ENCODE assay signal across 1 cellular context in the genomic region with DNA sequence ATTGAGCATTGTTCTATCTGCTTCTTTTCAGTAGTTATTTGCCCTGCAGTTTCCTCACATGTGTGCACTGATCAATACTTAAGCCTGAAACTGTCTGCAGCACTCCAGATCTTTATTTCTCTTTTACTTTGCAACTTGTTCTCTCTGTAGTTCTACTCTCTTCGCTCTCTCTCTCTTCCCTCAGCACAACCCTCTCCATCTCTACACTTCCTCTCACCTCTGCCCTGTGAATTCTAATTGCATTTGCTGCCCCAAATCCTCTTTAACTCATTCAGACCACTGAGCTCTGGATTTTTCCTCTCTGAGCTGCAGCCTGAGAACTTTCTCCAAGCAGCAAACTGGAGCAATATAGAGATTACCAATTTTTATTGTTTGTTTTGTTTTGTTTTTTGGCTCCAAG.
TF ChIP-seq lines count a peak whose summit lies in the region.

No MANE protein-coding gene starts in this region.

TF ChIP-seq in GM23338, 12 proteins besides CTCF, POLR2A, EP300 and RAD21 (continued from another document):
- TF ChIP-seq, protein P1, sequence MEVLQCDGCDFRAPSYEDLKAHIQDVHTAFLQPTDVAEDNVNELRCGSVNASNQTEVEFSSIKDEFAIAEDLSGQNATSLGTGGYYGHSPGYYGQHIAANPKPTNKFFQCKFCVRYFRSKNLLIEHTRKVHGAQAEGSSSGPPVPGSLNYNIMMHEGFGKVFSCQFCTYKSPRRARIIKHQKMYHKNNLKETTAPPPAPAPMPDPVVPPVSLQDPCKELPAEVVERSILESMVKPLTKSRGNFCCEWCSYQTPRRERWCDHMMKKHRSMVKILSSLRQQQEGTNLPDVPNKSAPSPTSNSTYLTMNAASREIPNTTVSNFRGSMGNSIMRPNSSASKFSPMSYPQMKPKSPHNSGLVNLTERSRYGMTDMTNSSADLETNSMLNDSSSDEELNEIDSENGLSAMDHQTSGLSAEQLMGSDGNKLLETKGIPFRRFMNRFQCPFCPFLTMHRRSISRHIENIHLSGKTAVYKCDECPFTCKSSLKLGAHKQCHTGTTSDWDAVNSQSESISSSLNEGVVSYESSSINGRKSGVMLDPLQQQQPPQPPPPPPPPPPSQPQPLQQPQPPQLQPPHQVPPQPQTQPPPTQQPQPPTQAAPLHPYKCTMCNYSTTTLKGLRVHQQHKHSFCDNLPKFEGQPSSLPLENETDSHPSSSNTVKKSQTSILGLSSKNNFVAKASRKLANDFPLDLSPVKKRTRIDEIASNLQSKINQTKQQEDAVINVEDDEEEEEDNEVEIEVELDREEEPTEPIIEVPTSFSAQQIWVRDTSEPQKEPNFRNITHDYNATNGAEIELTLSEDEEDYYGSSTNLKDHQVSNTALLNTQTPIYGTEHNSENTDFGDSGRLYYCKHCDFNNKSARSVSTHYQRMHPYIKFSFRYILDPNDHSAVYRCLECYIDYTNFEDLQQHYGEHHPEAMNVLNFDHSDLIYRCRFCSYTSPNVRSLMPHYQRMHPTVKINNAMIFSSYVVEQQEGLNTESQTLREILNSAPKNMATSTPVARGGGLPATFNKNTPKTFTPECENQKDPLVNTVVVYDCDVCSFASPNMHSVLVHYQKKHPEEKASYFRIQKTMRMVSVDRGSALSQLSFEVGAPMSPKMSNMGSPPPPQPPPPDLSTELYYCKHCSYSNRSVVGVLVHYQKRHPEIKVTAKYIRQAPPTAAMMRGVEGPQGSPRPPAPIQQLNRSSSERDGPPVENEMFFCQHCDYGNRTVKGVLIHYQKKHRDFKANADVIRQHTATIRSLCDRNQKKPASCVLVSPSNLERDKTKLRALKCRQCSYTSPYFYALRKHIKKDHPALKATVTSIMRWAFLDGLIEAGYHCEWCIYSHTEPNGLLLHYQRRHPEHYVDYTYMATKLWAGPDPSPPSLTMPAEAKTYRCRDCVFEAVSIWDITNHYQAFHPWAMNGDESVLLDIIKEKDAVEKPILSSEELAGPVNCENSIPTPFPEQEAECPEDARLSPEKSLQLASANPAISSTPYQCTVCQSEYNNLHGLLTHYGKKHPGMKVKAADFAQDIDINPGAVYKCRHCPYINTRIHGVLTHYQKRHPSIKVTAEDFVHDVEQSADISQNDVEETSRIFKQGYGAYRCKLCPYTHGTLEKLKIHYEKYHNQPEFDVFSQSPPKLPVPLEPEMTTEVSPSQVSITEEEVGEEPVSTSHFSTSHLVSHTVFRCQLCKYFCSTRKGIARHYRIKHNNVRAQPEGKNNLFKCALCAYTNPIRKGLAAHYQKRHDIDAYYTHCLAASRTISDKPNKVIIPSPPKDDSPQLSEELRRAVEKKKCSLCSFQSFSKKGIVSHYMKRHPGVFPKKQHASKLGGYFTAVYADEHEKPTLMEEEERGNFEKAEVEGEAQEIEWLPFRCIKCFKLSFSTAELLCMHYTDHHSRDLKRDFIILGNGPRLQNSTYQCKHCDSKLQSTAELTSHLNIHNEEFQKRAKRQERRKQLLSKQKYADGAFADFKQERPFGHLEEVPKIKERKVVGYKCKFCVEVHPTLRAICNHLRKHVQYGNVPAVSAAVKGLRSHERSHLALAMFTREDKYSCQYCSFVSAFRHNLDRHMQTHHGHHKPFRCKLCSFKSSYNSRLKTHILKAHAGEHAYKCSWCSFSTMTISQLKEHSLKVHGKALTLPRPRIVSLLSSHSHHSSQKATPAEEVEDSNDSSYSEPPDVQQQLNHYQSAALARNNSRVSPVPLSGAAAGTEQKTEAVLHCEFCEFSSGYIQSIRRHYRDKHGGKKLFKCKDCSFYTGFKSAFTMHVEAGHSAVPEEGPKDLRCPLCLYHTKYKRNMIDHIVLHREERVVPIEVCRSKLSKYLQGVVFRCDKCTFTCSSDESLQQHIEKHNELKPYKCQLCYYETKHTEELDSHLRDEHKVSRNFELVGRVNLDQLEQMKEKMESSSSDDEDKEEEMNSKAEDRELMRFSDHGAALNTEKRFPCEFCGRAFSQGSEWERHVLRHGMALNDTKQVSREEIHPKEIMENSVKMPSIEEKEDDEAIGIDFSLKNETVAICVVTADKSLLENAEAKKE (CRISPR knock-in tag; IDR thresholded peaks at IDR 0.05), result no peak
- no peak for TF ChIP-seq EZH2phosphoT487 (IDR thresholded peaks at IDR 0.05; ENCODE audit: unreplicated experiment)
- TF ChIP-seq ZNF114 (CRISPR knock-in tag; IDR thresholded peaks at IDR 0.05), result no peak
- no peak for TF ChIP-seq ZNF331 (CRISPR knock-in tag; IDR thresholded peaks at IDR 0.05; ENCODE audit: low read depth)
- no peak for TF ChIP-seq POLR2AphosphoS5 (IDR thresholded peaks at IDR 0.05; ENCODE audit: low read depth)
- no peak for TF ChIP-seq STAT1 (IDR thresholded peaks at IDR 0.05; ENCODE audit: unreplicated experiment)
- TF ChIP-seq JUNB (IDR thresholded peaks at IDR 0.05; ENCODE audit: unreplicated experiment), result no peak
TF ChIP-seq in GM23338: peak in this region for 0.
